Comparison of ENCODE assay signal across 18 cellular contexts in genomic region chr18:12933323-12933722, GRCh38. TPM values are rescaled to one million over a fixed set of nuclear protein-coding genes. Genes with fewer than 3 reads are reported as not detected.
DNase-seq lines count a peak whose midpoint lies in the region; ATAC-seq, FAIRE-seq and TF ChIP-seq lines count a peak whose summit lies in the region.
"Had no signal": no experiment of that assay in that cellular context is flagged by ENCODE, and none has a peak within 500 bp of the region (broad histone marks: within the 10 kb centered on the region; RNA-seq: fewer than 3 reads in every experiment).

No MANE protein-coding gene starts in this region.

- H2BK5ac ChIP-seq in IMR-90 (ENCODE audit: low read depth, low read length, poor library complexity, severe bottlenecking) (no peak overlapping the region), H1 (ENCODE audit: low read depth, low read length) (peak overlapping the region; percentile 22; the same call in 1 of the 2 replicates)

- H4K91ac ChIP-seq in IMR-90 (ENCODE audit: insufficient read depth, low read depth, low read length) (no peak overlapping the region), H1 (replicated peaks; ENCODE audit: insufficient read length, low read length) (no peak overlapping the region)

- TF ChIP-seq POLR2A in IMR-90 (IDR thresholded peaks at IDR 0.05; ENCODE audit: low read depth, low read length) = no peak
- TF ChIP-seq POLR2A in H1 (IDR thresholded peaks at IDR 0.05; ENCODE audit: control extremely low read depth in 1 of 2, low read depth in 2 of 2, low read length in 2 of 2) = no peak
- no peak for TF ChIP-seq POLR2A in breast epithelium (IDR thresholded peaks at IDR 0.05)

- no peaks in the 10 kb centered on the region for H3K23me2 ChIP-seq in H1 (ENCODE audit: low read depth, low read length)

- H4K20me1 ChIP-seq in DND-41 (ENCODE audit: insufficient read depth, low read length) = no peaks in the 10 kb centered on the region
- H4K20me1 ChIP-seq in IMR-90 (ENCODE audit: insufficient read depth, low read length) = no peaks in the 10 kb centered on the region
- no peaks in the 10 kb centered on the region for H4K20me1 ChIP-seq in H1 (replicated peaks in 1 of 2; ENCODE audit: control insufficient read depth in 1 of 2, insufficient read depth in 2 of 2, low read length in 2 of 2)
- H4K20me1 ChIP-seq: BLaER1 had no signal

- H3K4me1 ChIP-seq in DND-41 (ENCODE audit: insufficient read depth, low read length) = peaks cover 13% of the 10 kb centered on the region
- H3K4me1 ChIP-seq in IMR-90 (ENCODE audit: control insufficient read depth, insufficient read depth, low read length) = no peaks in the 10 kb centered on the region
- peaks cover 0 to 5% (median 3%) of the 10 kb centered on the region in 4 experiments; a peak in 1 of 7 replicates for H3K4me1 ChIP-seq in H1 (replicated peaks in 1 of 4; ENCODE audit: control insufficient read depth in 3 of 4, insufficient read depth in 4 of 4, low read length in 3 of 4)
- H3K4me1 ChIP-seq in foreskin keratinocyte = no peaks in the 10 kb centered on the region
- H3K4me1 ChIP-seq in breast epithelium = no peaks in the 10 kb centered on the region

- H3K4me2 ChIP-seq in DND-41 (ENCODE audit: insufficient read depth, low read length) = no peak overlapping the region
- H3K4me2 ChIP-seq in IMR-90 (ENCODE audit: low read depth, low read length) = no peak overlapping the region
- H3K4me2 ChIP-seq in H1 (ENCODE audit: insufficient read depth in 1 of 2, low read depth in 2 of 2, low read length in 2 of 2) = no peak overlapping the region
- H3K4me2 ChIP-seq: BLaER1 had no signal

- in situ Hi-C loops in IMR-90 (cut with MboI; ENCODE audit: low sequenced_read_pairs) = loop anchor here (5.0 kb wide), 1 partner anchor 201 kb away; no protein-coding TSS in a partner anchor

- H3K79me2 ChIP-seq in DND-41 (ENCODE audit: insufficient read depth, low read length) (no peaks in the 10 kb centered on the region), H1 (ENCODE audit: control insufficient read depth in 1 of 2, insufficient read depth in 2 of 2, low read length in 2 of 2) (no peaks in the 10 kb centered on the region)

- H3K79me1 ChIP-seq in IMR-90 (ENCODE audit: low read depth in 1 of 2, low read length in 2 of 2) (no peaks in the 10 kb centered on the region), H1 (ENCODE audit: low read depth, low read length) (no peaks in the 10 kb centered on the region)

- H2BK15ac ChIP-seq in IMR-90 (ENCODE audit: low read depth, low read length) = no peak overlapping the region
- H2BK15ac ChIP-seq in H1 (ENCODE audit: low read length) = no peak overlapping the region

- H3K18ac ChIP-seq in IMR-90 (ENCODE audit: low read depth, low read length) (no peak overlapping the region), H1 (ENCODE audit: extremely low read depth, low read length) (no peak overlapping the region)

- no peaks in the 10 kb centered on the region for H3K9me1 ChIP-seq in IMR-90 (ENCODE audit: insufficient read depth, low read length)

- H3K4me3 ChIP-seq in DND-41 (ENCODE audit: low read depth in 1 of 2, low read length in 2 of 2) (no peak overlapping the region), IMR-90 (ENCODE audit: insufficient read depth, low read depth, low read length) (no peak overlapping the region), H1 (ENCODE audit: extremely low read depth in 1 of 4, insufficient read depth in 2 of 4, low read depth in 3 of 4, low read length in 4 of 4) (no peak overlapping the region), breast epithelium (no peak overlapping the region)
- H3K4me3 ChIP-seq: BLaER1 had no signal

- H4K8ac ChIP-seq in IMR-90 (ENCODE audit: low read depth in 2 of 2, low read length in 2 of 2) (no peak overlapping the region), H1 (ENCODE audit: extremely low read depth, insufficient read depth, low read length) (no peak overlapping the region)

- H3K4ac ChIP-seq in IMR-90 (ENCODE audit: low read depth, low read length) = no peak overlapping the region
- H3K4ac ChIP-seq in H1 (replicated peaks; ENCODE audit: insufficient read length, low read depth, low read length) = no peak overlapping the region

- H2BK20ac ChIP-seq in IMR-90 (ENCODE audit: low read depth, low read length) (no peak overlapping the region), H1 (ENCODE audit: low read length) (no peak overlapping the region)

- no TSS peak for BruUV-seq in IMR-90 (replicated peaks; lab: Mats Ljungman, UMichigan)

- H3K36me3 ChIP-seq in DND-41 (ENCODE audit: insufficient read depth, low read length) (no peaks in the 10 kb centered on the region), IMR-90 (ENCODE audit: control insufficient read depth, insufficient read depth, low read length) (no peaks in the 10 kb centered on the region), H1 (ENCODE audit: control insufficient read depth in 2 of 4, insufficient read depth in 4 of 4, low read length in 3 of 4) (no peaks in the 10 kb centered on the region), breast epithelium (no peaks in the 10 kb centered on the region)
- H3K36me3 ChIP-seq: BLaER1 had no signal

- peak overlapping the region; percentile 28 for H2AK9ac ChIP-seq in IMR-90 (replicated peaks; ENCODE audit: low read depth, low read length, poor library complexity)

- TF ChIP-seq RAD21 in IMR-90 (IDR thresholded peaks at IDR 0.05; ENCODE audit: low read length) = no peak
- no peak for TF ChIP-seq RAD21 in H1 (IDR thresholded peaks at IDR 0.05 in 1 of 2, conservative IDR thresholded peaks at IDR 0.05 in 1 of 2; ENCODE audit: low read depth in 2 of 2, low read length in 2 of 2)

- H2BK120ac ChIP-seq in IMR-90 (ENCODE audit: low read depth, low read length) = no peak overlapping the region
- no peak overlapping the region for H2BK120ac ChIP-seq in H1 (replicated peaks; ENCODE audit: low read depth, low read length)

- H4K5ac ChIP-seq in IMR-90 (ENCODE audit: low read depth, low read length) (no peak overlapping the region), H1 (ENCODE audit: insufficient read length, low read depth, low read length) (no peak overlapping the region)

- H2AFZ ChIP-seq in DND-41 (ENCODE audit: low read depth, low read length) = no peak overlapping the region
- no peak overlapping the region for H2AFZ ChIP-seq in IMR-90 (replicated peaks; ENCODE audit: low read length, poor library complexity)
- H2AFZ ChIP-seq in H1 (ENCODE audit: low read length) = 0 out of 2 replicates have a peak overlapping the region, but pooled peaks have one; percentile 38

- FAIRE-seq in H1 (lab: Jason Lieb, UNC) = no peak
- FAIRE-seq: GM19239 had no signal

- H3K9ac ChIP-seq in DND-41 (ENCODE audit: low read depth, low read length) (no peak overlapping the region), IMR-90 (ENCODE audit: low read depth, low read length) (no peak overlapping the region), H1 (replicated peaks in 1 of 4; ENCODE audit: extremely low read depth in 1 of 4, low read depth in 3 of 4, low read length in 3 of 4) (no peak overlapping the region)
- H3K9ac ChIP-seq: BLaER1 had no signal

- H2AK5ac ChIP-seq in IMR-90 (ENCODE audit: low read depth, low read length) = no peak overlapping the region
- no peak overlapping the region for H2AK5ac ChIP-seq in H1 (ENCODE audit: low read depth, low read length)

- POLR2A ChIA-PET in IMR-90 (lab: Charles Lee; ENCODE audit: unreplicated experiment) = no interaction called here
- POLR2A ChIA-PET in H1 (lab: Charles Lee; ENCODE audit: partially characterized antibody) = interaction anchor here (2.0 kb wide), 1 partner anchor 21 kb away, joined by 4 read pairs; no protein-coding TSS in a partner anchor

- intact Hi-C loops in IMR-90 (cut with micrococcal nuclease) (no loop called here), breast epithelium (cut with DNase I; ENCODE audit: low total_unique reads) (loop anchor here (1.0 kb wide), 1 partner anchor 206 kb away; no protein-coding TSS in a partner anchor)

- H3K23ac ChIP-seq in IMR-90 (ENCODE audit: low read depth, low read length) (no peak overlapping the region), H1 (ENCODE audit: insufficient read length) (no peak overlapping the region)

- H3K56ac ChIP-seq in IMR-90 (ENCODE audit: extremely low read depth, insufficient read depth, low read length) = no peak overlapping the region
- H3K56ac ChIP-seq in H1 (replicated peaks; ENCODE audit: insufficient read length, low read depth, low read length) = no peak overlapping the region

- TF ChIP-seq EP300 in H1 (IDR thresholded peaks at IDR 0.05; ENCODE audit: borderline replicate concordance in 1 of 2, low read depth in 2 of 2, low read length in 2 of 2) = no peak

- no peak overlapping the region for H3K14ac ChIP-seq in IMR-90 (replicated peaks; ENCODE audit: low read depth, low read length)
- H3K14ac ChIP-seq in H1 (ENCODE audit: insufficient read length) = no peak overlapping the region

- dilution Hi-C loops in IMR-90 (cut with HindIII; ENCODE audit: low sequenced_read_pairs, unreplicated experiment) = no loop called here

- H2BK12ac ChIP-seq in H1 (ENCODE audit: low read depth, low read length) = no peak overlapping the region

- ATAC-seq in DND-41 (ENCODE audit: insufficient read depth, low read depth) (no peak), IMR-90 (ENCODE audit: low read depth) (no peak), GM19455 (IDR thresholded peaks at IDR 0.05; ENCODE audit: unreplicated experiment) (no peak), foreskin keratinocyte (no peak)

- CTCF ChIA-PET in IMR-90 (lab: Yijun Ruan, JAX) = interaction anchor here (1.2 to 2.5 kb wide), 3 partner anchors 11 to 542 kb away, joined by 5 to 38 read pairs (median 16); no protein-coding TSS in a partner anchor
- CTCF ChIA-PET in H1 (lab: Charles Lee; ENCODE audit: partially characterized antibody) = interaction anchor here (0.8 to 4.3 kb wide), 21 partner anchors 9 to 273 kb away, joined by 3 to 125 read pairs (median 8); no protein-coding TSS in a partner anchor

- no peak for DNase-seq in DND-41
- DNase-seq in IMR-90 = no peak
- no peak for DNase-seq in H1 (ENCODE audit: low read depth in 1 of 2, low spot score in 2 of 2)
- peak; percentile 82 for DNase-seq in pons (ENCODE audit: low spot score)
- DNase-seq in foreskin keratinocyte = no peak
- no peak for DNase-seq in breast epithelium (ENCODE audit: low spot score in 2 of 2)
- no peak for DNase-seq in UCSD-AML1 (lab: John Stamatoyannopoulos, UW; ENCODE audit: unreplicated experiment)
- DNase-seq: 8988T; CD4-positive, alpha-beta memory T cell; DMS153; DMS79; GF-D8; GOT3; H9; KBM-7 had no signal

- H3K9me3 ChIP-seq in DND-41 (ENCODE audit: insufficient read depth, low read length, severe bottlenecking) = no peaks in the 10 kb centered on the region
- no peaks in the 10 kb centered on the region for H3K9me3 ChIP-seq in IMR-90 (ENCODE audit: control insufficient read depth, insufficient read depth, low read length)
- H3K9me3 ChIP-seq in H1 (ENCODE audit: insufficient read depth in 2 of 2, low read depth in 1 of 2, low read length in 1 of 2) = no peaks in the 10 kb centered on the region
- H3K9me3 ChIP-seq in breast epithelium = no peaks in the 10 kb centered on the region
- H3K9me3 ChIP-seq: BLaER1 had no signal

- TF ChIP-seq CTCF in DND-41 (IDR thresholded peaks at IDR 0.05; ENCODE audit: borderline replicate concordance, extremely low read depth, low read length, poor library complexity, severe bottlenecking) (no peak), IMR-90 (conservative IDR thresholded peaks at IDR 0.05; ENCODE audit: low read depth, low read length) (no peak), H1 (IDR thresholded peaks at IDR 0.05; ENCODE audit: control extremely low read depth in 1 of 3, insufficient read depth in 1 of 3, low read depth in 1 of 3, low read length in 3 of 3) (no peak), foreskin keratinocyte (conservative IDR thresholded peaks at IDR 0.05) (no peak), breast epithelium (IDR thresholded peaks at IDR 0.05) (no peak)

- peak overlapping the region; percentile 23; the same call in 1 of the 2 replicates for H3K27ac ChIP-seq in DND-41 (ENCODE audit: low read length)
- no peak overlapping the region for H3K27ac ChIP-seq in IMR-90 (ENCODE audit: insufficient read depth, low read length)
- no peak overlapping the region for H3K27ac ChIP-seq in H1 (ENCODE audit: low read depth, low read length)
- H3K27ac ChIP-seq in foreskin keratinocyte = no peak overlapping the region
- no peak overlapping the region for H3K27ac ChIP-seq in breast epithelium
- H3K27ac ChIP-seq: BLaER1 had no signal

- no peaks in the 10 kb centered on the region for H3K27me3 ChIP-seq in DND-41 (ENCODE audit: insufficient read depth, low read length, poor library complexity)
- no peaks in the 10 kb centered on the region for H3K27me3 ChIP-seq in IMR-90 (ENCODE audit: control insufficient read depth, insufficient read depth, low read length)
- H3K27me3 ChIP-seq in H1 (replicated peaks in 1 of 4; ENCODE audit: control insufficient read depth in 3 of 4, extremely low read depth in 1 of 4, insufficient read depth in 3 of 4, low read length in 3 of 4) = no peaks in the 10 kb centered on the region
- no peaks in the 10 kb centered on the region for H3K27me3 ChIP-seq in foreskin keratinocyte
- H3K27me3 ChIP-seq in breast epithelium = no peaks in the 10 kb centered on the region
- H3K27me3 ChIP-seq: BLaER1 had no signal

RNA-seq across cellular contexts. Expression of gene SEH1L, which starts 14.5 kb away (rescaled TPM):
- total RNA-seq in IMR-90 (2012; rRNA removed) (43.0 and 45.5 TPM in 2 replicates), foreskin keratinocyte (47.5 and 55.2 TPM in 2 replicates), breast epithelium (10 to 100 TPM; 29.6 to 45.6 (median 38.5) TPM)
- polyA plus RNA-seq in IMR-90 (2012; rRNA removed) (25.1 and 27.6 TPM in 2 replicates), H1 (2011; rRNA removed) (31.9 and 41.7 TPM in 2 replicates), foreskin keratinocyte (22.4 and 30.0 TPM in 2 replicates)
- polyA plus RNA-seq in IMR-90 (2012; cell fraction: cytosol; rRNA removed) = 9.5 and 19.0 TPM in 2 replicates
- polyA plus RNA-seq in IMR-90 (2012; cell fraction: nucleus; rRNA removed; ENCODE audit: low replicate concordance) = 8.2 and 20.6 TPM in 2 replicates
- 92.6 and 96.7 TPM in 2 replicates for total RNA-seq in H1 (2021; fragmentation: NEBNext Ultra II Directional; extraction: Animal tissue kit (Norgen Biotek cat#: 25700))
- 43.4 TPM for polyA plus RNA-seq in H1 (2011; cell fraction: cytosol; rRNA removed)
- 27.8 TPM for polyA plus RNA-seq in H1 (2011; cell fraction: nucleus; rRNA removed)
- 37.0 to 49.9 TPM (median 42.1 TPM) in 4 replicates for polyA plus RNA-seq in H1 (2012, experiment 1 of 2)
- polyA plus RNA-seq in H1 (2012, experiment 2 of 2) = 7.6 TPM
- polyA plus RNA-seq in H1 (2013, experiment 1 of 2) = 28.0 TPM
- polyA plus RNA-seq in H1 (2013, experiment 2 of 2) = 30.0 TPM
- 134 and 195 TPM in 2 replicates for polyA minus RNA-seq in H1 (2011; rRNA and poly(A)+ RNA removed)
- 36.8 TPM for polyA minus RNA-seq in H1 (2011; cell fraction: cytosol; rRNA and poly(A)+ RNA removed)
- polyA minus RNA-seq in H1 (2011; cell fraction: nucleus; rRNA and poly(A)+ RNA removed) = 53.9 TPM

RNA-seq across cellular contexts. Expression of gene PTPN2, which starts 49.3 kb away (rescaled TPM):
- total RNA-seq in IMR-90 (2012; rRNA removed) = 30.6 and 36.9 TPM in 2 replicates
- 10.9 and 13.2 TPM in 2 replicates for polyA plus RNA-seq in IMR-90 (2012; rRNA removed)
- 2.4 and 3.9 TPM in 2 replicates for polyA plus RNA-seq in IMR-90 (2012; cell fraction: cytosol; rRNA removed)
- 3.7 and 32.1 TPM in 2 replicates for polyA plus RNA-seq in IMR-90 (2012; cell fraction: nucleus; rRNA removed; ENCODE audit: low replicate concordance)
- 54.0 and 54.5 TPM in 2 replicates for total RNA-seq in H1 (2021; fragmentation: NEBNext Ultra II Directional; extraction: Animal tissue kit (Norgen Biotek cat#: 25700))
- polyA plus RNA-seq in H1 (2011; rRNA removed) = 11.6 and 16.4 TPM in 2 replicates
- polyA plus RNA-seq in H1 (2011; cell fraction: cytosol; rRNA removed) = 28.2 TPM
- 22.1 TPM for polyA plus RNA-seq in H1 (2011; cell fraction: nucleus; rRNA removed)
- 31.5 to 52.7 TPM (median 36.8 TPM) in 4 replicates for polyA plus RNA-seq in H1 (2012, experiment 1 of 2)
- polyA plus RNA-seq in H1 (2012, experiment 2 of 2) = 6.6 TPM
- 44.5 TPM for polyA plus RNA-seq in H1 (2013, experiment 1 of 2)
- polyA plus RNA-seq in H1 (2013, experiment 2 of 2) = 43.4 TPM
- polyA minus RNA-seq in H1 (2011; rRNA and poly(A)+ RNA removed) = 50.2 and 63.2 TPM in 2 replicates
- 27.0 TPM for polyA minus RNA-seq in H1 (2011; cell fraction: cytosol; rRNA and poly(A)+ RNA removed)
- polyA minus RNA-seq in H1 (2011; cell fraction: nucleus; rRNA and poly(A)+ RNA removed) = 39.9 TPM
- 42.0 and 44.5 TPM in 2 replicates for total RNA-seq in foreskin keratinocyte
- polyA plus RNA-seq in foreskin keratinocyte = 24.2 and 33.5 TPM in 2 replicates
- total RNA-seq in breast epithelium = 10 to 100 TPM; 38.4 to 57.1 (median 53.7) TPM

RNA-seq across cellular contexts. Expression of gene CEP192, which starts 57.8 kb away (rescaled TPM):
- total RNA-seq in IMR-90 (2012; rRNA removed) = 29.0 and 34.2 TPM in 2 replicates
- 12.9 and 17.2 TPM in 2 replicates for polyA plus RNA-seq in IMR-90 (2012; rRNA removed)
- polyA plus RNA-seq in IMR-90 (2012; cell fraction: cytosol; rRNA removed) = 3.4 and 7.1 TPM in 2 replicates
- 10.9 and 42.0 TPM in 2 replicates for polyA plus RNA-seq in IMR-90 (2012; cell fraction: nucleus; rRNA removed; ENCODE audit: low replicate concordance)
- 23.1 and 26.2 TPM in 2 replicates for total RNA-seq in H1 (2021; fragmentation: NEBNext Ultra II Directional; extraction: Animal tissue kit (Norgen Biotek cat#: 25700))
- 9.3 and 13.4 TPM in 2 replicates for polyA plus RNA-seq in H1 (2011; rRNA removed)
- polyA plus RNA-seq in H1 (2011; cell fraction: cytosol; rRNA removed) = 15.6 TPM
- 16.0 TPM for polyA plus RNA-seq in H1 (2011; cell fraction: nucleus; rRNA removed)
- polyA plus RNA-seq in H1 (2012, experiment 1 of 2) = 10.8 to 16.3 TPM (median 12.6 TPM) in 4 replicates
- 1.0 TPM for polyA plus RNA-seq in H1 (2012, experiment 2 of 2)
- 12.6 TPM for polyA plus RNA-seq in H1 (2013, experiment 1 of 2)
- polyA plus RNA-seq in H1 (2013, experiment 2 of 2) = 11.1 TPM
- polyA minus RNA-seq in H1 (2011; rRNA and poly(A)+ RNA removed) = 36.0 and 46.9 TPM in 2 replicates
- polyA minus RNA-seq in H1 (2011; cell fraction: cytosol; rRNA and poly(A)+ RNA removed) = 16.7 TPM
- polyA minus RNA-seq in H1 (2011; cell fraction: nucleus; rRNA and poly(A)+ RNA removed) = 69.7 TPM
- 20.2 and 23.1 TPM in 2 replicates for total RNA-seq in foreskin keratinocyte
- 8.0 and 9.7 TPM in 2 replicates for polyA plus RNA-seq in foreskin keratinocyte
- 10 to 100 TPM; 19.8 to 38.6 (median 23.9) TPM for total RNA-seq in breast epithelium
